ENCODE assay signal across 1 cellular context in genomic region chr13:20388184-20388583, GRCh38.
TF ChIP-seq lines count a peak whose summit lies in the region.

No MANE protein-coding gene starts in this region.

TF ChIP-seq in SK-N-SH treated with all-trans-retinoic acid at 6 μM for 48 hours, 23 proteins besides CTCF, POLR2A, EP300 and RAD21 (continued from another document):
- no peak for TF ChIP-seq CREB5 (CRISPR knock-in tag; IDR thresholded peaks at IDR 0.05; ENCODE audit: low read depth)
- no peak for TF ChIP-seq ZNF565 (CRISPR knock-in tag; conservative IDR thresholded peaks at IDR 0.05; ENCODE audit: low read depth)
- TF ChIP-seq TCF4 (CRISPR knock-in tag; IDR thresholded peaks at IDR 0.05; ENCODE audit: borderline replicate concordance): no peak
